2 cellular contexts compared by ENCODE assay signal in the genomic region with DNA sequence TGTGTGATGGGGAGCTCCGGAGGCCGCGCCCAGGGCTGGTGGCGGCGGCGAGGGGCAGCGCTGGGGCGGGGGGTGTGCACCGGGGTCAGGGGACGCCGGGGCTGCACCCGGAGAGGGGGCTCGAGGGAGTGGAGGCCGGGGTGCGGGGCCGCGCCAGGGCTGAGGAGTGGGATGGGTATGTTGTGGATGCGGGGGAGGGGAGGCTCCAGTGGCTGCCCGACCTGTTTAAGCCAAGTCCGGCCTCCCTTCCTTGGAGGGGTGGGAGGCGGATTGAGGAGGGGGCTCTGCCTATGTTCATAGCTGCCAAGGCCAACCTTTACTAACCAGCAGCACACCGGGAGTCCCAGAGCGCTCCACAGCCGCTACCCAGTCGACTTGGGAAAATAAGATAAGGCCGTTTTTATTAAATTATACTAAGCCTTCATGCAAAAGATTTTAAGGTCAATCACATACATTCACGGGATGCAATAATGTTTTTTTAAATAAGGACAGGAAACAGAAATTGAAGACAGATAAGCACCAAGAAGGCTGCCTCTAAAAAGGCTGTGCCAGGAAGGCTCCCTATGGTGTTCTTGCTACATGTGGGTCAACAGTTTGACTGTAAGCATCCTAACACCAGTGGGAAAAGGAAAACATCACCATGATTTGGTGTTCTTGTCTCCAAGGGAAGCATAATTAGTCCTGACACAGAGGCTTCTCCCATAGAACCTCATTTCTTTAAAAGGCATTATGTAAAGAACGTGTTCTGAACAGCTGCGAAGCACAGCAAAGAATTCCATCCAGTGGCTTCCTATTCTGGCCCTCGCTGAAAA.
TF ChIP-seq lines count a peak whose summit lies in the region.

No MANE protein-coding gene starts in this region.

TF ChIP-seq in GM12878, 131 proteins besides CTCF, POLR2A, EP300 and RAD21:
- no peak for TF ChIP-seq SREBF2 (IDR thresholded peaks at IDR 0.05; ENCODE audit: low read length)
- no peak for TF ChIP-seq RELA (IDR thresholded peaks at IDR 0.05; ENCODE audit: borderline replicate concordance, partially characterized antibody)
- TF ChIP-seq, protein P1, sequence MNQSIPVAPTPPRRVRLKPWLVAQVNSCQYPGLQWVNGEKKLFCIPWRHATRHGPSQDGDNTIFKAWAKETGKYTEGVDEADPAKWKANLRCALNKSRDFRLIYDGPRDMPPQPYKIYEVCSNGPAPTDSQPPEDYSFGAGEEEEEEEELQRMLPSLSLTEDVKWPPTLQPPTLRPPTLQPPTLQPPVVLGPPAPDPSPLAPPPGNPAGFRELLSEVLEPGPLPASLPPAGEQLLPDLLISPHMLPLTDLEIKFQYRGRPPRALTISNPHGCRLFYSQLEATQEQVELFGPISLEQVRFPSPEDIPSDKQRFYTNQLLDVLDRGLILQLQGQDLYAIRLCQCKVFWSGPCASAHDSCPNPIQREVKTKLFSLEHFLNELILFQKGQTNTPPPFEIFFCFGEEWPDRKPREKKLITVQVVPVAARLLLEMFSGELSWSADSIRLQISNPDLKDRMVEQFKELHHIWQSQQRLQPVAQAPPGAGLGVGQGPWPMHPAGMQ (IDR thresholded peaks at IDR 0.05; ENCODE audit: borderline replicate concordance), result no peak
- TF ChIP-seq, protein P2, sequence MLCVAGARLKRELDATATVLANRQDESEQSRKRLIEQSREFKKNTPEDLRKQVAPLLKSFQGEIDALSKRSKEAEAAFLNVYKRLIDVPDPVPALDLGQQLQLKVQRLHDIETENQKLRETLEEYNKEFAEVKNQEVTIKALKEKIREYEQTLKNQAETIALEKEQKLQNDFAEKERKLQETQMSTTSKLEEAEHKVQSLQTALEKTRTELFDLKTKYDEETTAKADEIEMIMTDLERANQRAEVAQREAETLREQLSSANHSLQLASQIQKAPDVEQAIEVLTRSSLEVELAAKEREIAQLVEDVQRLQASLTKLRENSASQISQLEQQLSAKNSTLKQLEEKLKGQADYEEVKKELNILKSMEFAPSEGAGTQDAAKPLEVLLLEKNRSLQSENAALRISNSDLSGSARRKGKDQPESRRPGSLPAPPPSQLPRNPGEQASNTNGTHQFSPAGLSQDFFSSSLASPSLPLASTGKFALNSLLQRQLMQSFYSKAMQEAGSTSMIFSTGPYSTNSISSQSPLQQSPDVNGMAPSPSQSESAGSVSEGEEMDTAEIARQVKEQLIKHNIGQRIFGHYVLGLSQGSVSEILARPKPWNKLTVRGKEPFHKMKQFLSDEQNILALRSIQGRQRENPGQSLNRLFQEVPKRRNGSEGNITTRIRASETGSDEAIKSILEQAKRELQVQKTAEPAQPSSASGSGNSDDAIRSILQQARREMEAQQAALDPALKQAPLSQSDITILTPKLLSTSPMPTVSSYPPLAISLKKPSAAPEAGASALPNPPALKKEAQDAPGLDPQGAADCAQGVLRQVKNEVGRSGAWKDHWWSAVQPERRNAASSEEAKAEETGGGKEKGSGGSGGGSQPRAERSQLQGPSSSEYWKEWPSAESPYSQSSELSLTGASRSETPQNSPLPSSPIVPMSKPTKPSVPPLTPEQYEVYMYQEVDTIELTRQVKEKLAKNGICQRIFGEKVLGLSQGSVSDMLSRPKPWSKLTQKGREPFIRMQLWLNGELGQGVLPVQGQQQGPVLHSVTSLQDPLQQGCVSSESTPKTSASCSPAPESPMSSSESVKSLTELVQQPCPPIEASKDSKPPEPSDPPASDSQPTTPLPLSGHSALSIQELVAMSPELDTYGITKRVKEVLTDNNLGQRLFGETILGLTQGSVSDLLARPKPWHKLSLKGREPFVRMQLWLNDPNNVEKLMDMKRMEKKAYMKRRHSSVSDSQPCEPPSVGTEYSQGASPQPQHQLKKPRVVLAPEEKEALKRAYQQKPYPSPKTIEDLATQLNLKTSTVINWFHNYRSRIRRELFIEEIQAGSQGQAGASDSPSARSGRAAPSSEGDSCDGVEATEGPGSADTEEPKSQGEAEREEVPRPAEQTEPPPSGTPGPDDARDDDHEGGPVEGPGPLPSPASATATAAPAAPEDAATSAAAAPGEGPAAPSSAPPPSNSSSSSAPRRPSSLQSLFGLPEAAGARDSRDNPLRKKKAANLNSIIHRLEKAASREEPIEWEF (IDR thresholded peaks at IDR 0.05; ENCODE audit: insufficient replicate concordance, low read depth, low read length), result no peak
- no peak for TF ChIP-seq IKZF1 (conservative IDR thresholded peaks at IDR 0.05)
- no peak for TF ChIP-seq MXI1 (IDR thresholded peaks at IDR 0.05; ENCODE audit: low read depth, low read length)
- TF ChIP-seq TCF12 (IDR thresholded peaks at IDR 0.05; ENCODE audit: low read depth, low read length), result 0 out of 2 replicates have a peak, but pooled peaks have one; percentile 0
- TF ChIP-seq MEF2B (IDR thresholded peaks at IDR 0.05; ENCODE audit: partially characterized antibody, poor library complexity, severe bottlenecking), result no peak
- TF ChIP-seq, protein P3, sequence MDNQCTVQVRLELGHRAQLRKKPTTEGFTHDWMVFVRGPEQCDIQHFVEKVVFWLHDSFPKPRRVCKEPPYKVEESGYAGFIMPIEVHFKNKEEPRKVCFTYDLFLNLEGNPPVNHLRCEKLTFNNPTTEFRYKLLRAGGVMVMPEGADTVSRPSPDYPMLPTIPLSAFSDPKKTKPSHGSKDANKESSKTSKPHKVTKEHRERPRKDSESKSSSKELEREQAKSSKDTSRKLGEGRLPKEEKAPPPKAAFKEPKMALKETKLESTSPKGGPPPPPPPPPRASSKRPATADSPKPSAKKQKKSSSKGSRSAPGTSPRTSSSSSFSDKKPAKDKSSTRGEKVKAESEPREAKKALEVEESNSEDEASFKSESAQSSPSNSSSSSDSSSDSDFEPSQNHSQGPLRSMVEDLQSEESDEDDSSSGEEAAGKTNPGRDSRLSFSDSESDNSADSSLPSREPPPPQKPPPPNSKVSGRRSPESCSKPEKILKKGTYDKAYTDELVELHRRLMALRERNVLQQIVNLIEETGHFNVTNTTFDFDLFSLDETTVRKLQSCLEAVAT (IDR thresholded peaks at IDR 0.05), result peak; percentile 83
- TF ChIP-seq MYB (IDR thresholded peaks at IDR 0.05; ENCODE audit: borderline replicate concordance, low read depth, low read length), result no peak
- TF ChIP-seq RCOR1 (conservative IDR thresholded peaks at IDR 0.05; ENCODE audit: low read depth, low read length), result no peak
- TF ChIP-seq, protein P4, sequence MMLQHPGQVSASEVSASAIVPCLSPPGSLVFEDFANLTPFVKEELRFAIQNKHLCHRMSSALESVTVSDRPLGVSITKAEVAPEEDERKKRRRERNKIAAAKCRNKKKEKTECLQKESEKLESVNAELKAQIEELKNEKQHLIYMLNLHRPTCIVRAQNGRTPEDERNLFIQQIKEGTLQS (IDR thresholded peaks at IDR 0.05; ENCODE audit: borderline replicate concordance, extremely low read depth, low read depth, low read length), result no peak
- TF ChIP-seq, protein P5, sequence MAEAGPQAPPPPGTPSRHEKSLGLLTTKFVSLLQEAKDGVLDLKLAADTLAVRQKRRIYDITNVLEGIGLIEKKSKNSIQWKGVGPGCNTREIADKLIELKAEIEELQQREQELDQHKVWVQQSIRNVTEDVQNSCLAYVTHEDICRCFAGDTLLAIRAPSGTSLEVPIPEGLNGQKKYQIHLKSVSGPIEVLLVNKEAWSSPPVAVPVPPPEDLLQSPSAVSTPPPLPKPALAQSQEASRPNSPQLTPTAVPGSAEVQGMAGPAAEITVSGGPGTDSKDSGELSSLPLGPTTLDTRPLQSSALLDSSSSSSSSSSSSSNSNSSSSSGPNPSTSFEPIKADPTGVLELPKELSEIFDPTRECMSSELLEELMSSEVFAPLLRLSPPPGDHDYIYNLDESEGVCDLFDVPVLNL (IDR thresholded peaks at IDR 0.05; ENCODE audit: low read depth, low read length), result no peak

TF ChIP-seq in liver, 16 proteins besides CTCF, POLR2A, EP300 and RAD21:
- no peak for TF ChIP-seq EGR1 (IDR thresholded peaks at IDR 0.05; ENCODE audit: low read depth in 2 of 2)
- TF ChIP-seq, protein P6, sequence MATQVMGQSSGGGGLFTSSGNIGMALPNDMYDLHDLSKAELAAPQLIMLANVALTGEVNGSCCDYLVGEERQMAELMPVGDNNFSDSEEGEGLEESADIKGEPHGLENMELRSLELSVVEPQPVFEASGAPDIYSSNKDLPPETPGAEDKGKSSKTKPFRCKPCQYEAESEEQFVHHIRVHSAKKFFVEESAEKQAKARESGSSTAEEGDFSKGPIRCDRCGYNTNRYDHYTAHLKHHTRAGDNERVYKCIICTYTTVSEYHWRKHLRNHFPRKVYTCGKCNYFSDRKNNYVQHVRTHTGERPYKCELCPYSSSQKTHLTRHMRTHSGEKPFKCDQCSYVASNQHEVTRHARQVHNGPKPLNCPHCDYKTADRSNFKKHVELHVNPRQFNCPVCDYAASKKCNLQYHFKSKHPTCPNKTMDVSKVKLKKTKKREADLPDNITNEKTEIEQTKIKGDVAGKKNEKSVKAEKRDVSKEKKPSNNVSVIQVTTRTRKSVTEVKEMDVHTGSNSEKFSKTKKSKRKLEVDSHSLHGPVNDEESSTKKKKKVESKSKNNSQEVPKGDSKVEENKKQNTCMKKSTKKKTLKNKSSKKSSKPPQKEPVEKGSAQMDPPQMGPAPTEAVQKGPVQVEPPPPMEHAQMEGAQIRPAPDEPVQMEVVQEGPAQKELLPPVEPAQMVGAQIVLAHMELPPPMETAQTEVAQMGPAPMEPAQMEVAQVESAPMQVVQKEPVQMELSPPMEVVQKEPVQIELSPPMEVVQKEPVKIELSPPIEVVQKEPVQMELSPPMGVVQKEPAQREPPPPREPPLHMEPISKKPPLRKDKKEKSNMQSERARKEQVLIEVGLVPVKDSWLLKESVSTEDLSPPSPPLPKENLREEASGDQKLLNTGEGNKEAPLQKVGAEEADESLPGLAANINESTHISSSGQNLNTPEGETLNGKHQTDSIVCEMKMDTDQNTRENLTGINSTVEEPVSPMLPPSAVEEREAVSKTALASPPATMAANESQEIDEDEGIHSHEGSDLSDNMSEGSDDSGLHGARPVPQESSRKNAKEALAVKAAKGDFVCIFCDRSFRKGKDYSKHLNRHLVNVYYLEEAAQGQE (IDR thresholded peaks at IDR 0.05), result no peak
- TF ChIP-seq GABPA (IDR thresholded peaks at IDR 0.05 in 1 of 2, conservative IDR thresholded peaks at IDR 0.05 in 1 of 2), result no peak
- TF ChIP-seq, protein P4 (IDR thresholded peaks at IDR 0.05), result no peak
- no peak for TF ChIP-seq YY1 (IDR thresholded peaks at IDR 0.05)
- TF ChIP-seq FOXA2 (IDR thresholded peaks at IDR 0.05), result no peak
- TF ChIP-seq FOXA1 (IDR thresholded peaks at IDR 0.05), result no peak
